In the genomic region with DNA sequence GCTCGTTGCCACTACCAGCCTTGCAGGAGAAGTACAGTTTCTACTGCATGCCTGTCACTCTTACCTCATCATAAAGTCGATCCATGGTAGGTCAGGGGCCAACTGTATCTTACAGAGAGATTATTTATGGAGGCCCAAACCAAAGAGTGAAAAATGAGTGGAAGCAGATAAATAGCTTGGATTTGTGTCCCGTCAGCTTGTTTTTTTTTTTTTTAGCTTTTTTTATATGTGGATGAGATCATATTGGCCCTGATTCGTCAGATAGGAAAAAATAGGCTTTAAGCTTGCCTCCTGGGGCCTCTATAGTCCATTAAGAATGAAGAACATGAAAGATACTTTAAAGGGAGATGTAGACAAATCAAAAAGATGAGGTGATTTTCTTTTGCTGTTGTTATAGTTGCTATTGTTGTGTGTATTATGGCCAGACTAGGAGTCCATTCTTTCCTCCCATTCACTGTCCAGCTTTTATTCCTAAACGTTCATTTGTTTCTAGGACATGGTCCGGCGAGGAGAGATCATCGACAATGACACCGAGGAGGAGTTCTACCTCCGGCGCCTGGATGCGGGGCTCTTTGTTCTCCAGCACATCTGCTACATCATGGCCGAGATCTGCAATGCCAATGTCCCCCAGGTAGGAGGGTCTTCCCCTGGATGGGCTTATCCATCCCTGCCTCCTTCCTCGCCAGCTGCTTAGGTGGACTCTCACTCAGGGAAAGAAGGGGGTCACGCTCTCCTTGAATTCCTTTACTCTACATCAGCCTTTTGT, we compare ENCODE assay signal across 7 cellular contexts. TPM values are rescaled to one million over a fixed set of nuclear protein-coding genes. Genes with fewer than 3 reads are reported as not detected.
"Had no signal": no experiment of that assay in that cellular context is flagged by ENCODE, and none has a peak within 500 bp of the region (broad histone marks: within the 10 kb centered on the region; RNA-seq: fewer than 3 reads in every experiment).

No MANE protein-coding gene starts in this region.

- H3K9ac ChIP-seq: GM23248 had no signal

- H3K4me1 ChIP-seq: HAP-1 had no signal

- H2AFZ ChIP-seq: GM23248 had no signal

- DNase-seq: GM23248, GOT3, H7 had no signal

- ATAC-seq: HCT116 had no signal

- H3K9me3 ChIP-seq: HAP-1 had no signal

- H3K27ac ChIP-seq: GM23248 had no signal

- H3K4me3 ChIP-seq: GM23248, HAP-1 had no signal

RNA-seq across cellular contexts. Expression of a gene that starts 43.3 kb away (rescaled TPM):
- total RNA-seq: HT-29 had no signal
- polyA plus RNA-seq: IgD-negative memory B cell had no signal
